In genomic region chr10:70726909-70727495, GRCh38 we compare ENCODE assay signal across 18 cellular contexts. TPM values are rescaled to one million over a fixed set of nuclear protein-coding genes. Genes with fewer than 3 reads are reported as not detected.
DNase-seq lines count a peak whose midpoint lies in the region; ATAC-seq, FAIRE-seq and TF ChIP-seq lines count a peak whose summit lies in the region.
"Had no signal": no experiment of that assay in that cellular context is flagged by ENCODE, and none has a peak within 500 bp of the region (broad histone marks: within the 10 kb centered on the region; RNA-seq: fewer than 3 reads in every experiment).

No MANE protein-coding gene starts in this region.

- H3K9me3 ChIP-seq in neuronal stem cell (replicated peaks in 1 of 2; ENCODE audit: control insufficient read depth in 2 of 2, insufficient read depth in 1 of 2, low read depth in 1 of 2, low read length in 2 of 2), result peaks cover 0 to 1% of the 10 kb centered on the region in 2 donors

- no peaks in the 10 kb centered on the region for H3K4me1 ChIP-seq in neuronal stem cell (ENCODE audit: control insufficient read depth in 2 of 2, insufficient read depth in 1 of 2, low read depth in 1 of 2, low read length in 2 of 2)

- H4K8ac ChIP-seq in neuronal stem cell (ENCODE audit: low read depth, low read length), result no peak overlapping the region

- no CpG with 5 or more reads among the region's 10 CpGs for WGBS in neuronal stem cell (ENCODE audit: extremely low coverage in 2 of 2, insufficient read length in 2 of 2, insufficient replicate concordance in 1 of 2), 2 donors

- DNase-seq in amygdala (lab: John Stamatoyannopoulos, UW) (peak in 48 of 56 donors; percentile 2 to 83 (median 40)), frontal cortex (ENCODE audit: low spot score in 2 of 2) (peak; percentile 50 to 53), neuronal stem cell (ENCODE audit: low spot score) (no peak), urothelium cell line (ENCODE audit: low spot score) (no peak), HUDEP-2 (lab: John Stamatoyannopoulos, UW; ENCODE audit: unreplicated experiment in 76 of 76) (no peak)
- DNase-seq: DMS153, HCEC 1CT, NCI-H146, NCI-H226, NCI-H526, OCI-M1 had no signal

- H2BK12ac ChIP-seq in neuronal stem cell (ENCODE audit: low read length), result no peak overlapping the region

- H2BK15ac ChIP-seq in neuronal stem cell (ENCODE audit: low read length), result no peak overlapping the region

- FAIRE-seq in frontal cortex (lab: Jason Lieb, UNC) (no peak), urothelium cell line (lab: Jason Lieb, UNC) (peak; percentile 44)
- FAIRE-seq: GM19239 had no signal

- no peak overlapping the region for H2BK120ac ChIP-seq in neuronal stem cell (ENCODE audit: low read depth, low read length)

- no peak overlapping the region for H2BK5ac ChIP-seq in neuronal stem cell (ENCODE audit: low read length)

- no peaks in the 10 kb centered on the region for H3K36me3 ChIP-seq in neuronal stem cell (replicated peaks in 1 of 2; ENCODE audit: control insufficient read depth in 2 of 2, insufficient read depth in 2 of 2, low read length in 2 of 2)

- no peak overlapping the region for H2AFZ ChIP-seq in neuronal stem cell (ENCODE audit: low read length)

- no peaks in the 10 kb centered on the region for H3K79me1 ChIP-seq in neuronal stem cell (ENCODE audit: low read depth, low read length)

- H2AK5ac ChIP-seq in neuronal stem cell (ENCODE audit: low read depth, low read length), result no peak overlapping the region

- H3K27ac ChIP-seq in neuronal stem cell (replicated peaks; ENCODE audit: low read length), result no peak overlapping the region
- H3K27ac ChIP-seq: SK-N-MC had no signal

- H3K4me2 ChIP-seq in neuronal stem cell (ENCODE audit: insufficient read depth, low read length, poor library complexity, severe bottlenecking), result no peak overlapping the region

- H4K91ac ChIP-seq in neuronal stem cell (ENCODE audit: low read depth, low read length, poor library complexity), result no peak overlapping the region

- no peak overlapping the region for H3K4me3 ChIP-seq in neuronal stem cell (ENCODE audit: low read length in 2 of 2)
- H3K4me3 ChIP-seq: SK-N-MC had no signal

- H3K18ac ChIP-seq in neuronal stem cell (ENCODE audit: low read length), result peak overlapping the region; percentile 15

- H3K27me3 ChIP-seq in neuronal stem cell (ENCODE audit: control insufficient read depth in 3 of 3, insufficient read depth in 3 of 3, low read depth in 1 of 3, low read length in 3 of 3), result peaks cover 0 to 8% (median 0%) of the 10 kb centered on the region in 3 experiments

- no peak overlapping the region for H3K14ac ChIP-seq in neuronal stem cell (ENCODE audit: low read length)

- no peak overlapping the region for H3K9ac ChIP-seq in neuronal stem cell (ENCODE audit: low read depth, low read length, poor library complexity)

- ATAC-seq in SK-N-SH treated with all-trans-retinoic acid at 6 μM for 48 hours, result no peak
- no peak for ATAC-seq in GM21786 (IDR thresholded peaks at IDR 0.05; ENCODE audit: unreplicated experiment)

- H3K23ac ChIP-seq in neuronal stem cell (ENCODE audit: low read depth, low read length, poor library complexity), result peak overlapping the region; percentile 87

- H3K4ac ChIP-seq in neuronal stem cell (ENCODE audit: low read length), result no peak overlapping the region

TF ChIP-seq in SK-N-SH treated with all-trans-retinoic acid at 6 μM for 48 hours, 23 proteins besides CTCF, POLR2A, EP300 and RAD21:
- TF ChIP-seq ISL1 (CRISPR knock-in tag; IDR thresholded peaks at IDR 0.05) (no peak), ZNF70 (CRISPR knock-in tag; IDR thresholded peaks at IDR 0.05) (no peak), PPARA (CRISPR knock-in tag; IDR thresholded peaks at IDR 0.05; ENCODE audit: borderline replicate concordance) (no peak), CSDC2 (CRISPR knock-in tag; IDR thresholded peaks at IDR 0.05) (no peak), TCF4 (CRISPR knock-in tag; IDR thresholded peaks at IDR 0.05; ENCODE audit: borderline replicate concordance) (no peak), SNAI2 (CRISPR knock-in tag; IDR thresholded peaks at IDR 0.05) (no peak), ZC3H10 (CRISPR knock-in tag; IDR thresholded peaks at IDR 0.05) (no peak), BACH2 (CRISPR knock-in tag; IDR thresholded peaks at IDR 0.05; ENCODE audit: borderline replicate concordance) (no peak), ZFP3 (CRISPR knock-in tag; IDR thresholded peaks at IDR 0.05) (no peak), ZFP30 (CRISPR knock-in tag; IDR thresholded peaks at IDR 0.05) (no peak), ZNF565 (CRISPR knock-in tag; conservative IDR thresholded peaks at IDR 0.05; ENCODE audit: low read depth) (no peak), ARNTL (CRISPR knock-in tag; IDR thresholded peaks at IDR 0.05; ENCODE audit: borderline replicate concordance, low read depth) (no peak)
- TF ChIP-seq, protein P1, sequence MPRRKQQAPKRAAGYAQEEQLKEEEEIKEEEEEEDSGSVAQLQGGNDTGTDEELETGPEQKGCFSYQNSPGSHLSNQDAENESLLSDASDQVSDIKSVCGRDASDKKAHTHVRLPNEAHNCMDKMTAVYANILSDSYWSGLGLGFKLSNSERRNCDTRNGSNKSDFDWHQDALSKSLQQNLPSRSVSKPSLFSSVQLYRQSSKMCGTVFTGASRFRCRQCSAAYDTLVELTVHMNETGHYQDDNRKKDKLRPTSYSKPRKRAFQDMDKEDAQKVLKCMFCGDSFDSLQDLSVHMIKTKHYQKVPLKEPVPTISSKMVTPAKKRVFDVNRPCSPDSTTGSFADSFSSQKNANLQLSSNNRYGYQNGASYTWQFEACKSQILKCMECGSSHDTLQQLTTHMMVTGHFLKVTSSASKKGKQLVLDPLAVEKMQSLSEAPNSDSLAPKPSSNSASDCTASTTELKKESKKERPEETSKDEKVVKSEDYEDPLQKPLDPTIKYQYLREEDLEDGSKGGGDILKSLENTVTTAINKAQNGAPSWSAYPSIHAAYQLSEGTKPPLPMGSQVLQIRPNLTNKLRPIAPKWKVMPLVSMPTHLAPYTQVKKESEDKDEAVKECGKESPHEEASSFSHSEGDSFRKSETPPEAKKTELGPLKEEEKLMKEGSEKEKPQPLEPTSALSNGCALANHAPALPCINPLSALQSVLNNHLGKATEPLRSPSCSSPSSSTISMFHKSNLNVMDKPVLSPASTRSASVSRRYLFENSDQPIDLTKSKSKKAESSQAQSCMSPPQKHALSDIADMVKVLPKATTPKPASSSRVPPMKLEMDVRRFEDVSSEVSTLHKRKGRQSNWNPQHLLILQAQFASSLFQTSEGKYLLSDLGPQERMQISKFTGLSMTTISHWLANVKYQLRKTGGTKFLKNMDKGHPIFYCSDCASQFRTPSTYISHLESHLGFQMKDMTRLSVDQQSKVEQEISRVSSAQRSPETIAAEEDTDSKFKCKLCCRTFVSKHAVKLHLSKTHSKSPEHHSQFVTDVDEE (CRISPR knock-in tag; IDR thresholded peaks at IDR 0.05), result no peak
- TF ChIP-seq, protein P2, sequence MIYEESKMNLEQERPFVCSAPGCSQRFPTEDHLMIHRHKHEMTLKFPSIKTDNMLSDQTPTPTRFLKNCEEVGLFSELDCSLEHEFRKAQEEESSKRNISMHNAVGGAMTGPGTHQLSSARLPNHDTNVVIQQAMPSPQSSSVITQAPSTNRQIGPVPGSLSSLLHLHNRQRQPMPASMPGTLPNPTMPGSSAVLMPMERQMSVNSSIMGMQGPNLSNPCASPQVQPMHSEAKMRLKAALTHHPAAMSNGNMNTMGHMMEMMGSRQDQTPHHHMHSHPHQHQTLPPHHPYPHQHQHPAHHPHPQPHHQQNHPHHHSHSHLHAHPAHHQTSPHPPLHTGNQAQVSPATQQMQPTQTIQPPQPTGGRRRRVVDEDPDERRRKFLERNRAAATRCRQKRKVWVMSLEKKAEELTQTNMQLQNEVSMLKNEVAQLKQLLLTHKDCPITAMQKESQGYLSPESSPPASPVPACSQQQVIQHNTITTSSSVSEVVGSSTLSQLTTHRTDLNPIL (CRISPR knock-in tag; IDR thresholded peaks at IDR 0.05; ENCODE audit: low read depth), result no peak

RNA-seq across cellular contexts. Expression of gene ADAMTS14, which starts 54.7 kb away (rescaled TPM):
- 0.41 TPM for total RNA-seq in frontal cortex
- 0.21 TPM for polyA plus RNA-seq in neuronal stem cell (2013, experiment 1 of 2)
- polyA plus RNA-seq in neuronal stem cell (2013, experiment 2 of 2), result 0.19 TPM

RNA-seq across cellular contexts. Expression of gene TBATA, which starts 58.2 kb away (rescaled TPM):
- total RNA-seq in frontal cortex, result not detected
- not detected for polyA plus RNA-seq in neuronal stem cell (2013, experiment 1 of 2)
- not detected for polyA plus RNA-seq in neuronal stem cell (2013, experiment 2 of 2)
- total RNA-seq: HT-29 had no signal
- polyA plus RNA-seq: AG04450, BJ had no signal

Comparison
In these comparisons a context has a peak if more than half of its experiments do, and no peak if none do; other contexts are left out.
1. DNase-seq: peak in amygdala (48 of 56) and frontal cortex (2 of 2); none in neuronal stem cell (single experiment), urothelium cell line (single experiment) and HUDEP-2 (0 of 76).